23 cellular contexts compared by ENCODE assay signal in the genomic region with DNA sequence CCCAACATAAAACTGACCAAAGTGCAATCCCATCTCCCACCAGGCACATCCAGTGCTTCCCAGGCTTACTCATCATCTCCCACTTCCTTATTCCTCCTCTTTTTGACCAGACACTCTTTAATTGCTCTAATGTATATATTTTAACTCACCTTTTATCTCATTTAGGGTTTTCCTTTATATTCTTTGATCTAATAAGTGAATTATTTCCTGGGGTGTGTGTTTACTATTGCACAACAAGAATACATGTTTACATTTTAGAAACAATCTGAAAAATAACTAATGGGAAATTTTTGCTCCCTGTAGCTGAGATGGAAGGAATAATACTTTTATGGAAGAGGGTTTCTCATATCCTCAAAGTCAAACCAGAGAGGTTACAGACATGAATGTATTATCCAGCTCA. TPM values are rescaled to one million over a fixed set of nuclear protein-coding genes. Genes with fewer than 3 reads are reported as not detected.
DNase-seq lines count a peak whose midpoint lies in the region; ATAC-seq, FAIRE-seq and TF ChIP-seq lines count a peak whose summit lies in the region.
"Had no signal": no experiment of that assay in that cellular context is flagged by ENCODE, and none has a peak within 500 bp of the region (broad histone marks: within the 10 kb centered on the region; RNA-seq: fewer than 3 reads in every experiment).

No MANE protein-coding gene starts in this region.

- H3K14ac ChIP-seq in IMR-90 (replicated peaks; ENCODE audit: low read depth, low read length), result no peak overlapping the region

- no peak overlapping the region for H2BK5ac ChIP-seq in IMR-90 (ENCODE audit: low read depth, low read length, poor library complexity, severe bottlenecking)

- no peaks in the 10 kb centered on the region for H3K4me1 Mint-ChIP-seq in CD4-positive, alpha-beta memory T cell
- H3K4me1 Mint-ChIP-seq: CD14-positive monocyte, GM23338, H9 had no signal

- TF ChIP-seq CTCF in IMR-90 (conservative IDR thresholded peaks at IDR 0.05; ENCODE audit: low read depth, low read length), result no peak
- TF ChIP-seq CTCF in K562 (IDR thresholded peaks at IDR 0.05 in 2 of 3, conservative IDR thresholded peaks at IDR 0.05 in 1 of 3; ENCODE audit: insufficient read depth in 2 of 3, low read depth in 1 of 3, low read length in 3 of 3), result no peak

- H3K27ac Mint-ChIP-seq in CD4-positive, alpha-beta memory T cell, result no peak overlapping the region
- H3K27ac Mint-ChIP-seq: CD14-positive monocyte; CD4-positive, alpha-beta T cell; GM23338; H9 had no signal

- no peaks in the 10 kb centered on the region for H3K4me1 ChIP-seq in IMR-90 (ENCODE audit: control insufficient read depth, insufficient read depth, low read length)
- H3K4me1 ChIP-seq in K562 (replicated peaks in 1 of 2; ENCODE audit: control insufficient read depth in 2 of 2, insufficient read depth in 2 of 2, low read length in 2 of 2), result no peaks in the 10 kb centered on the region; a peak in 1 of 5 replicates
- no peaks in the 10 kb centered on the region for H3K4me1 ChIP-seq in CD4-positive, alpha-beta memory T cell (ENCODE audit: insufficient read depth, low read length)
- H3K4me1 ChIP-seq: BE2C had no signal

- DNase-seq in DMS53 (lab: John Stamatoyannopoulos, UW), result peak; percentile 7
- DNase-seq in DMS53 treated with DMSO at 0.1 percent for 48 hours (lab: John Stamatoyannopoulos, UW; ENCODE audit: unreplicated experiment), result no peak
- DNase-seq in IMR-90, result no peak
- no peak for DNase-seq in K562 (ENCODE audit: extremely low read depth in 1 of 4, low spot score in 3 of 4)
- DNase-seq in CD4-positive, alpha-beta memory T cell, result no peak
- DNase-seq: ACHN; AML-193; BE2C; Calu3; CD4-positive, alpha-beta T cell; COR-L47; DMS79; EL; GDM1; H9 had no signal

- no peak overlapping the region for H3K4me2 ChIP-seq in IMR-90 (ENCODE audit: low read depth, low read length)
- H3K4me2 ChIP-seq in K562 (ENCODE audit: insufficient read depth, low read length), result no peak overlapping the region
- H3K4me2 ChIP-seq: BLaER1 treated with 17β-estradiol and CSF1 and Interleukin-3, amounts not matched to agents 10 nM and 100 nM; GM23338 had no signal

- H3K27me3 Mint-ChIP-seq in CD4-positive, alpha-beta memory T cell, result no peaks in the 10 kb centered on the region

- CTCF ChIA-PET in IMR-90 (lab: Yijun Ruan, JAX), result no interaction called here
- CTCF ChIA-PET in K562 (lab: Yijun Ruan, JAX; ENCODE audit: low intra/inter-chr PET ratio), result interaction anchor here (0.6 kb wide), 1 partner anchor 119 kb away, joined by 3 read pairs; no protein-coding TSS in a partner anchor
- CTCF ChIA-PET in CD4-positive, alpha-beta memory T cell (lab: Charles Lee; ENCODE audit: partially characterized antibody), result no interaction called here

- H2BK15ac ChIP-seq in IMR-90 (ENCODE audit: low read depth, low read length), result no peak overlapping the region

- no peak overlapping the region for H4K91ac ChIP-seq in IMR-90 (ENCODE audit: insufficient read depth, low read depth, low read length)

- H3K27ac ChIP-seq in IMR-90 (ENCODE audit: insufficient read depth, low read length), result no peak overlapping the region
- no peak overlapping the region for H3K27ac ChIP-seq in K562 (ENCODE audit: extremely low read depth, low read depth, low read length)
- no peak overlapping the region for H3K27ac ChIP-seq in CD4-positive, alpha-beta memory T cell (ENCODE audit: low read depth, low read length)
- H3K27ac ChIP-seq: 22Rv1; BLaER1 treated with 17β-estradiol and CSF1 and Interleukin-3, amounts not matched to agents 10 nM and 100 nM had no signal

- TF ChIP-seq POLR2A in IMR-90 (IDR thresholded peaks at IDR 0.05; ENCODE audit: low read depth, low read length) (no peak), K562 (conservative IDR thresholded peaks at IDR 0.05) (0 out of 2 replicates have a peak, but pooled peaks have one; percentile 36)

- H3K9me3 ChIP-seq in IMR-90 (ENCODE audit: control insufficient read depth, insufficient read depth, low read length) (no peaks in the 10 kb centered on the region), K562 (replicated peaks; ENCODE audit: control insufficient read depth, insufficient read depth, low read depth, low read length) (no peaks in the 10 kb centered on the region)
- H3K9me3 ChIP-seq in CD4-positive, alpha-beta memory T cell (ENCODE audit: control insufficient read depth in 1 of 2, low read length in 2 of 2), result no peaks in the 10 kb centered on the region
- H3K9me3 ChIP-seq: BE2C; BLaER1 treated with 17β-estradiol and CSF1 and Interleukin-3, amounts not matched to agents 10 nM and 100 nM had no signal

- POLR2A ChIA-PET in IMR-90 (lab: Charles Lee; ENCODE audit: unreplicated experiment) (no interaction called here), K562 (lab: Yijun Ruan, JAX) (interaction anchor here (0.6 to 0.7 kb wide), 3 partner anchors 13 to 167 kb away, joined by 3 to 4 read pairs (median 3); no protein-coding TSS in a partner anchor)
- POLR2A ChIA-PET in CD4-positive, alpha-beta memory T cell (lab: Charles Lee; ENCODE audit: partially characterized antibody), result no interaction called here

- no peak overlapping the region for H3K18ac ChIP-seq in IMR-90 (ENCODE audit: low read depth, low read length)

- no peak overlapping the region for H4K8ac ChIP-seq in IMR-90 (ENCODE audit: low read depth in 2 of 2, low read length in 2 of 2)

- H3K9me1 ChIP-seq in IMR-90 (ENCODE audit: insufficient read depth, low read length), result no peaks in the 10 kb centered on the region
- peaks cover 4% of the 10 kb centered on the region for H3K9me1 ChIP-seq in K562 (ENCODE audit: control insufficient read depth, insufficient read depth, low read length)

- H3K4me3 ChIP-seq in IMR-90 (ENCODE audit: insufficient read depth, low read depth, low read length) (no peak overlapping the region), K562 (no peak overlapping the region)
- no peak overlapping the region for H3K4me3 ChIP-seq in CD4-positive, alpha-beta memory T cell (ENCODE audit: low read length in 2 of 2)
- H3K4me3 ChIP-seq: BLaER1 treated with 17β-estradiol and CSF1 and Interleukin-3, amounts not matched to agents 10 nM and 100 nM; GM12878; GM23338 had no signal

- ATAC-seq in IMR-90 (ENCODE audit: low read depth) (no peak), K562 (no peak), HG03460 (IDR thresholded peaks at IDR 0.05; ENCODE audit: unreplicated experiment) (no peak)
- ATAC-seq: GM12878, GM23338, HCT116 had no signal

- peaks cover 72% of the 10 kb centered on the region for H3K79me2 ChIP-seq in K562 (ENCODE audit: control insufficient read depth, insufficient read depth, low read length)

- dilution Hi-C loops in IMR-90 (cut with HindIII; ENCODE audit: low sequenced_read_pairs, unreplicated experiment), result no loop called here

- no peak overlapping the region for H2BK20ac ChIP-seq in IMR-90 (ENCODE audit: low read depth, low read length)

- no peaks in the 10 kb centered on the region for H3K9me3 Mint-ChIP-seq in CD4-positive, alpha-beta memory T cell
- H3K9me3 Mint-ChIP-seq: CD14-positive monocyte, GM23338, H9 had no signal

- H3K9ac ChIP-seq in IMR-90 (ENCODE audit: low read depth, low read length) (no peak overlapping the region), K562 (ENCODE audit: insufficient read depth in 1 of 2, low read depth in 2 of 2, low read length in 2 of 2) (no peak overlapping the region)
- H3K9ac ChIP-seq: BLaER1 treated with 17β-estradiol and CSF1 and Interleukin-3, amounts not matched to agents 10 nM and 100 nM had no signal

- H3K79me1 ChIP-seq in IMR-90 (ENCODE audit: low read depth in 1 of 2, low read length in 2 of 2), result no peaks in the 10 kb centered on the region

- no peak overlapping the region for H2BK120ac ChIP-seq in IMR-90 (ENCODE audit: low read depth, low read length)

- no peaks in the 10 kb centered on the region for H3K36me3 Mint-ChIP-seq in CD4-positive, alpha-beta memory T cell
- H3K36me3 Mint-ChIP-seq: CD14-positive monocyte had no signal

- TF ChIP-seq RAD21 in IMR-90 (IDR thresholded peaks at IDR 0.05; ENCODE audit: low read length), result no peak
- no peak for TF ChIP-seq RAD21 in K562 (CRISPR knock-in tag; conservative IDR thresholded peaks at IDR 0.05 in 1 of 2, IDR thresholded peaks at IDR 0.05 in 1 of 2)

- H4K20me1 ChIP-seq in IMR-90 (ENCODE audit: insufficient read depth, low read length) (no peaks in the 10 kb centered on the region), K562 (replicated peaks; ENCODE audit: control insufficient read depth, insufficient read depth, low read length) (peaks cover 12% of the 10 kb centered on the region; the same call in 1 of the 2 replicates)
- H4K20me1 ChIP-seq: BLaER1 treated with 17β-estradiol and CSF1 and Interleukin-3, amounts not matched to agents 10 nM and 100 nM had no signal

- BruUV-seq in IMR-90 (replicated peaks; lab: Mats Ljungman, UMichigan), result no TSS peak
- BruUV-seq in K562 (replicated peaks; lab: Mats Ljungman, UMichigan), result no TSS peak

- H3K56ac ChIP-seq in IMR-90 (ENCODE audit: extremely low read depth, insufficient read depth, low read length), result no peak overlapping the region

- H3K4me3 Mint-ChIP-seq in CD4-positive, alpha-beta memory T cell, result no peak overlapping the region
- H3K4me3 Mint-ChIP-seq: CD14-positive monocyte; CD4-positive, alpha-beta T cell; GM23338; H9 had no signal

- in situ Hi-C loops in IMR-90 (cut with MboI; ENCODE audit: low sequenced_read_pairs), result no loop called here
- in situ Hi-C loops in K562 (cut with MboI), result loop anchor here (5.0 kb wide), 1 partner anchor 404 kb away; the partner anchor contains the start of gene DEFB110

- no peak for FAIRE-seq in K562 (lab: Jason Lieb, UNC)
- FAIRE-seq: GM12878 had no signal

- H3K36me3 ChIP-seq in IMR-90 (ENCODE audit: control insufficient read depth, insufficient read depth, low read length), result no peaks in the 10 kb centered on the region
- peaks cover 93% of the 10 kb centered on the region for H3K36me3 ChIP-seq in K562 (ENCODE audit: control insufficient read depth, insufficient read depth, low read length)
- H3K36me3 ChIP-seq in CD4-positive, alpha-beta memory T cell (ENCODE audit: insufficient read depth, low read length), result no peaks in the 10 kb centered on the region
- H3K36me3 ChIP-seq: BE2C; BLaER1 treated with 17β-estradiol and CSF1 and Interleukin-3, amounts not matched to agents 10 nM and 100 nM had no signal

- TF ChIP-seq EP300 in K562 (IDR thresholded peaks at IDR 0.05; ENCODE audit: low read length), result no peak

- no peak overlapping the region for H3K23ac ChIP-seq in IMR-90 (ENCODE audit: low read depth, low read length)

- H3K27me3 ChIP-seq in IMR-90 (ENCODE audit: control insufficient read depth, insufficient read depth, low read length), result no peaks in the 10 kb centered on the region
- no peaks in the 10 kb centered on the region for H3K27me3 ChIP-seq in K562 (ENCODE audit: control insufficient read depth in 2 of 2, insufficient read depth in 2 of 2, low read length in 2 of 2)
- no peaks in the 10 kb centered on the region for H3K27me3 ChIP-seq in CD4-positive, alpha-beta memory T cell (ENCODE audit: insufficient read depth, low read length)
- H3K27me3 ChIP-seq: BE2C; BLaER1 treated with 17β-estradiol and CSF1 and Interleukin-3, amounts not matched to agents 10 nM and 100 nM had no signal

- H3K4ac ChIP-seq in IMR-90 (ENCODE audit: low read depth, low read length), result no peak overlapping the region

- H2AFZ ChIP-seq in IMR-90 (replicated peaks; ENCODE audit: low read length, poor library complexity) (no peak overlapping the region), K562 (ENCODE audit: low read depth, low read length) (no peak overlapping the region)
- H2AFZ ChIP-seq: GM23338 had no signal

- no peak overlapping the region for H2AK9ac ChIP-seq in IMR-90 (replicated peaks; ENCODE audit: low read depth, low read length, poor library complexity)

- intact Hi-C loops in IMR-90 (cut with micrococcal nuclease) (no loop called here), K562 (cut with micrococcal nuclease) (loop anchor here (10.0 kb wide), 1 partner anchor 1833 kb away; the partner anchor contains the start of gene OPN5)
- intact Hi-C loops in CD4-positive, alpha-beta memory T cell (cut with micrococcal nuclease), result no loop called here

- no peak overlapping the region for H4K5ac ChIP-seq in IMR-90 (ENCODE audit: low read depth, low read length)

- H2AK5ac ChIP-seq in IMR-90 (ENCODE audit: low read depth, low read length), result no peak overlapping the region

RNA-seq across cellular contexts. Expression of gene RHAG, which starts 18.4 kb away (rescaled TPM):
- not detected in 2 replicates for total RNA-seq in IMR-90 (2012; rRNA removed)
- polyA plus RNA-seq in IMR-90 (2012; rRNA removed), result not detected in 2 replicates
- polyA plus RNA-seq in IMR-90 (2012; cell fraction: cytosol; rRNA removed), result not detected in 2 replicates
- polyA plus RNA-seq in IMR-90 (2012; cell fraction: nucleus; rRNA removed; ENCODE audit: low replicate concordance), result not detected in 2 replicates
- 726 and 803 TPM in 2 replicates for total RNA-seq in K562 (2011; cell fraction: chromatin; rRNA removed; ENCODE audit: low replicate concordance)
- total RNA-seq in K562 (2011; cell fraction: nucleolus; rRNA removed), result 877 and 1,017 TPM in 2 replicates
- 775 and 1,016 TPM in 2 replicates for total RNA-seq in K562 (2011; cell fraction: nucleoplasm; rRNA removed)
- 290 and 296 TPM in 2 replicates for total RNA-seq in K562 (2014; rRNA removed)
- 505 and 540 TPM in 2 replicates for total RNA-seq in K562 (2014; rRNA removed; fragmentation: Illumina TruSeq; extraction: Trizol)
- total RNA-seq in K562 (2015; rRNA removed; fragmentation: Illumina TruSeq; extraction: Trizol), result 394 and 412 TPM in 2 replicates
- total RNA-seq in K562 (2021), result 327 and 345 TPM in 2 replicates
- 900 and 1,096 TPM in 2 replicates for polyA plus RNA-seq in K562 (2011; rRNA removed)
- polyA plus RNA-seq in K562 (2011; cell fraction: cytosol; rRNA removed), result 558 and 859 TPM in 2 replicates
- polyA plus RNA-seq in K562 (2011; cell fraction: nucleus; rRNA removed), result 306 and 436 TPM in 2 replicates
- polyA plus RNA-seq in K562 (2012), result 234 and 374 TPM in 2 replicates
- 433 and 532 TPM in 2 replicates for polyA plus RNA-seq in K562 (2014; fragmentation: Illumina TruSeq; extraction: Trizol)
- 1,000 to 10,000 TPM; 1,125 to 1,202 TPM for polyA plus RNA-seq in K562 (2014; fragmentation: Nextera tagmentation; extraction: Ambion mirVana)
- polyA plus RNA-seq in K562 (2014; rRNA removed), result 359 and 423 TPM in 2 replicates
- polyA minus RNA-seq in K562 (2011; rRNA and poly(A)+ RNA removed), result 724 and 922 TPM in 2 replicates
- 185 and 293 TPM in 2 replicates for polyA minus RNA-seq in K562 (2011; cell fraction: cytosol; rRNA and poly(A)+ RNA removed)
- 72.4 and 157 TPM in 2 replicates for polyA minus RNA-seq in K562 (2011; cell fraction: nucleus; rRNA and poly(A)+ RNA removed)
- total RNA-seq in CD4-positive, alpha-beta memory T cell, result not detected
- not detected for polyA plus RNA-seq in CD4-positive, alpha-beta memory T cell
- total RNA-seq: Calu3; CD4-positive, alpha-beta T cell; GM23338; H4; H9 had no signal
- polyA plus RNA-seq: CD14-positive monocyte, GM23338 had no signal

Comparison
In these comparisons a context has a peak if more than half of its experiments do, and no peak if none do; other contexts are left out.
1. RNA of gene RHAG, which starts 18.4 kb away (total RNA-seq): 290 to 1,017 TPM in K562; not detected in IMR-90 and not detected in CD4-positive, alpha-beta memory T cell; every median in the first group is over 100 times any median in the second.